33 cellular contexts compared by ENCODE assay signal in genomic region chr17:45941395-45941794, GRCh38. TPM values are rescaled to one million over a fixed set of nuclear protein-coding genes. Genes with fewer than 3 reads are reported as not detected.
DNase-seq lines count a peak whose midpoint lies in the region; ATAC-seq, FAIRE-seq and TF ChIP-seq lines count a peak whose summit lies in the region.
"Had no signal": no experiment of that assay in that cellular context is flagged by ENCODE, and none has a peak within 500 bp of the region (broad histone marks: within the 10 kb centered on the region; RNA-seq: fewer than 3 reads in every experiment).

No MANE protein-coding gene starts in this region.

- H3K27me3 Mint-ChIP-seq in activated naive CD4-positive, alpha-beta T cell treated with anti-CD3 and anti-CD28 coated beads, Interleukin-2, amount 50 U/mL, for 24 hours, result peaks cover 4% of the 10 kb centered on the region
- H3K27me3 Mint-ChIP-seq in immature natural killer cell (ENCODE audit: low read depth in 3 of 3), result peaks cover 6 to 8% (median 8%) of the 10 kb centered on the region in 3 donors

- WGBS in prostate gland, result 47% methylated on average over 2 of the region's 2 CpGs

- intact Hi-C loops in prostate gland (cut with DNase I) (loop anchor here (2.0 kb wide), 1 partner anchor 47 kb away; the partner anchor contains the start of gene MAPT), kidney (cut with DNase I) (no loop called here)

- H3K9me3 Mint-ChIP-seq in activated naive CD4-positive, alpha-beta T cell treated with anti-CD3 and anti-CD28 coated beads, Interleukin-2, amount 50 U/mL, for 24 hours, result no peaks in the 10 kb centered on the region
- no peaks in the 10 kb centered on the region for H3K9me3 Mint-ChIP-seq in immature natural killer cell
- H3K9me3 Mint-ChIP-seq: activated CD4-positive, alpha-beta memory T cell treated with anti-CD3 and anti-CD28 coated beads, Interleukin-2, amount 10 ng/mL, durations not matched to agents 7 days and 5 days; CD4-positive, CD25-positive, alpha-beta regulatory T cell; central memory CD8-positive, alpha-beta T cell; neural progenitor cell; T-helper 1 cell treated with Interleukin-12 subunit alpha and Interleukin-12 subunit beta and Interleukin-4 antibody, amounts not matched to agents 30 μg/mL and 1 μg/mL, for 36 hours had no signal

- DNase-seq in activated naive CD4-positive, alpha-beta T cell (lab: John Stamatoyannopoulos, UW), result no peak
- DNase-seq in prostate gland (ENCODE audit: low spot score) (no peak), thoracic aorta (ENCODE audit: low spot score) (no peak), immature natural killer cell (no peak), NCI-H345 treated with DMSO at 0.1 percent for 48 hours (lab: John Stamatoyannopoulos, UW; ENCODE audit: unreplicated experiment) (no peak), kidney (no peak)
- DNase-seq: 8988T; activated CD4-positive, alpha-beta memory T cell treated with anti-CD3 and anti-CD28 coated beads, Interleukin-2, amount 10 ng/mL, durations not matched to agents 7 days and 5 days; activated CD4-positive, alpha-beta T cell treated with anti-CD3 and anti-CD28 coated beads for 1 hour; activated CD8-positive, alpha-beta memory T cell treated with anti-CD3 and anti-CD28 coated beads, Interleukin-2, amount 50 U/mL, for 48 hours; CD4-positive, CD25-positive, alpha-beta regulatory T cell; NCI-H1417 treated with DMSO at 0.1 percent for 48 hours; NCI-H2081; OCI-M1; SK-N-SH; stimulated activated naive CD4-positive, alpha-beta T cell had no signal

- no peaks in the 10 kb centered on the region for H3K9me3 ChIP-seq in prostate gland
- no peaks in the 10 kb centered on the region for H3K9me3 ChIP-seq in thoracic aorta
- H3K9me3 ChIP-seq in kidney (ENCODE audit: control insufficient read depth in 1 of 2, low read length in 2 of 2), result no peaks in the 10 kb centered on the region
- H3K9me3 ChIP-seq: ascending aorta, SK-N-SH had no signal

- peak overlapping the region; percentile 12 for H3K27ac Mint-ChIP-seq in activated naive CD4-positive, alpha-beta T cell treated with anti-CD3 and anti-CD28 coated beads, Interleukin-2, amount 50 U/mL, for 24 hours
- no peak overlapping the region for H3K27ac Mint-ChIP-seq in immature natural killer cell
- H3K27ac Mint-ChIP-seq: activated CD4-positive, alpha-beta memory T cell treated with anti-CD3 and anti-CD28 coated beads, Interleukin-2, amount 10 ng/mL, durations not matched to agents 7 days and 5 days; activated naive CD8-positive, alpha-beta T cell; CD4-positive, CD25-positive, alpha-beta regulatory T cell; neural progenitor cell; T-helper 1 cell treated with Interleukin-12 subunit alpha and Interleukin-12 subunit beta and Interleukin-4 antibody, amounts not matched to agents 30 μg/mL and 1 μg/mL, for 36 hours had no signal

- H3K36me3 ChIP-seq in prostate gland (no peaks in the 10 kb centered on the region), thoracic aorta (no peaks in the 10 kb centered on the region), kidney (ENCODE audit: control insufficient read depth in 1 of 2, insufficient read depth in 2 of 2, low read length in 2 of 2) (no peaks in the 10 kb centered on the region)
- H3K36me3 ChIP-seq: ascending aorta, neural progenitor cell had no signal

- H3K4me3 ChIP-seq in prostate gland (no peak overlapping the region), thoracic aorta (no peak overlapping the region), kidney (ENCODE audit: low read length in 2 of 2) (no peak overlapping the region)
- H3K4me3 ChIP-seq: ascending aorta, neural progenitor cell had no signal

- H3K36me3 Mint-ChIP-seq in activated naive CD4-positive, alpha-beta T cell treated with anti-CD3 and anti-CD28 coated beads, Interleukin-2, amount 50 U/mL, for 24 hours, result no peaks in the 10 kb centered on the region
- no peaks in the 10 kb centered on the region for H3K36me3 Mint-ChIP-seq in immature natural killer cell
- H3K36me3 Mint-ChIP-seq: CD4-positive, CD25-positive, alpha-beta regulatory T cell; neural progenitor cell had no signal

- no peak for TF ChIP-seq POLR2A in prostate gland (IDR thresholded peaks at IDR 0.05)

- H3K4me3 Mint-ChIP-seq in activated naive CD4-positive, alpha-beta T cell treated with anti-CD3 and anti-CD28 coated beads, Interleukin-2, amount 50 U/mL, for 24 hours, result no peak overlapping the region
- no peak overlapping the region for H3K4me3 Mint-ChIP-seq in immature natural killer cell
- H3K4me3 Mint-ChIP-seq: activated CD4-positive, alpha-beta memory T cell treated with anti-CD3 and anti-CD28 coated beads, Interleukin-2, amount 10 ng/mL, durations not matched to agents 7 days and 5 days; activated naive CD8-positive, alpha-beta T cell; CD4-positive, CD25-positive, alpha-beta regulatory T cell; central memory CD8-positive, alpha-beta T cell; neural progenitor cell; T-helper 1 cell treated with Interleukin-12 subunit alpha and Interleukin-12 subunit beta and Interleukin-4 antibody, amounts not matched to agents 30 μg/mL and 1 μg/mL, for 36 hours had no signal

- H3K4me1 ChIP-seq in prostate gland (replicated peaks) (peaks cover 7% of the 10 kb centered on the region), thoracic aorta (ENCODE audit: control insufficient read depth in 1 of 2, low read depth in 2 of 2) (peaks cover 7 to 31% of the 10 kb centered on the region in 2 donors), kidney (ENCODE audit: control insufficient read depth in 1 of 2, insufficient read depth in 1 of 2, low read depth in 1 of 2, low read length in 2 of 2) (peaks cover 2 to 21% of the 10 kb centered on the region in 2 donors)

- H3K27me3 ChIP-seq in prostate gland (replicated peaks; ENCODE audit: insufficient read depth) (no peaks in the 10 kb centered on the region), thoracic aorta (replicated peaks; ENCODE audit: insufficient read depth) (no peaks in the 10 kb centered on the region)
- H3K27me3 ChIP-seq: ascending aorta, neural progenitor cell had no signal

- no peak overlapping the region for H3K9ac ChIP-seq in kidney (ENCODE audit: low read length in 2 of 2)
- H3K9ac ChIP-seq: KMS-11, neural progenitor cell, parathyroid adenoma, SK-N-SH had no signal

- no peaks in the 10 kb centered on the region for H3K4me1 Mint-ChIP-seq in activated naive CD4-positive, alpha-beta T cell treated with anti-CD3 and anti-CD28 coated beads, Interleukin-2, amount 50 U/mL, for 24 hours
- no peaks in the 10 kb centered on the region for H3K4me1 Mint-ChIP-seq in immature natural killer cell
- H3K4me1 Mint-ChIP-seq: activated CD4-positive, alpha-beta memory T cell treated with anti-CD3 and anti-CD28 coated beads, Interleukin-2, amount 10 ng/mL, durations not matched to agents 7 days and 5 days; central memory CD8-positive, alpha-beta T cell had no signal

- TF ChIP-seq CTCF in VCaP (conservative IDR thresholded peaks at IDR 0.05) (no peak), prostate gland (IDR thresholded peaks at IDR 0.05) (no peak), thoracic aorta (IDR thresholded peaks at IDR 0.05) (no peak), kidney (IDR thresholded peaks at IDR 0.05; ENCODE audit: borderline replicate concordance, extremely low read depth, insufficient read depth) (no peak)

- ATAC-seq in thoracic aorta (ENCODE audit: insufficient number of reproducible peaks, low FRiP score, low read depth), result no peak
- ATAC-seq: HCT116 had no signal

- FAIRE-seq in kidney (lab: Jason Lieb, UNC), result no peak
- FAIRE-seq: keratinocyte had no signal

- peak overlapping the region; percentile 54 for H3K27ac ChIP-seq in VCaP
- H3K27ac ChIP-seq in prostate gland, result peak overlapping the region; percentile 73 to 79
- H3K27ac ChIP-seq in thoracic aorta, result peak overlapping the region; percentile 30 to 75
- no peak overlapping the region for H3K27ac ChIP-seq in kidney (ENCODE audit: low read depth in 2 of 2, low read length in 2 of 2)
- H3K27ac ChIP-seq: KMS-11, neural progenitor cell, parathyroid adenoma had no signal

RNA-seq across cellular contexts. Expression of gene MAPT, which starts 47.0 kb away (rescaled TPM):
- total RNA-seq in prostate gland (10 to 100 TPM; 11.7 to 14.7 TPM), thoracic aorta (1 to 10 TPM; 3.1 to 4.6 TPM), kidney (2.9 TPM)
- polyA plus RNA-seq in immature natural killer cell (under 1 TPM in 1 of 3 donors, not detected in 2; 0.40 TPM), kidney (ENCODE audit: insufficient read depth, low read depth, low replicate concordance) (15.4 TPM)
- total RNA-seq: dermis microvascular lymphatic vessel endothelial cell had no signal

RNA-seq across cellular contexts. Expression of gene STH, which starts 57.7 kb away (rescaled TPM):
- total RNA-seq in prostate gland, result not detected
- not detected for total RNA-seq in thoracic aorta
- not detected for polyA plus RNA-seq in immature natural killer cell
- total RNA-seq in kidney, result not detected
- polyA plus RNA-seq in kidney (ENCODE audit: insufficient read depth, low read depth, low replicate concordance), result not detected
- total RNA-seq: activated CD4-positive, alpha-beta memory T cell treated with anti-CD3 and anti-CD28 coated beads, Interleukin-2, amount 10 ng/mL, durations not matched to agents 7 days and 5 days; ascending aorta; CD4-positive, CD25-positive, alpha-beta regulatory T cell; dermis microvascular lymphatic vessel endothelial cell; fibroblast of lung; glomerular endothelial cell; NCI-H460; sciatic nerve; ureter had no signal
- polyA plus RNA-seq: CD4-positive, CD25-positive, alpha-beta regulatory T cell; fibroblast of lung; keratinocyte; SK-N-SH had no signal

Comparison
In these comparisons a context has a peak if more than half of its experiments do, and no peak if none do; other contexts are left out.
1. H3K27ac ChIP-seq: peak in VCaP (single experiment), prostate gland (2 of 2) and thoracic aorta (2 of 2); none in kidney (0 of 2).